ENCODE assay signal across 11 cellular contexts in the genomic region with DNA sequence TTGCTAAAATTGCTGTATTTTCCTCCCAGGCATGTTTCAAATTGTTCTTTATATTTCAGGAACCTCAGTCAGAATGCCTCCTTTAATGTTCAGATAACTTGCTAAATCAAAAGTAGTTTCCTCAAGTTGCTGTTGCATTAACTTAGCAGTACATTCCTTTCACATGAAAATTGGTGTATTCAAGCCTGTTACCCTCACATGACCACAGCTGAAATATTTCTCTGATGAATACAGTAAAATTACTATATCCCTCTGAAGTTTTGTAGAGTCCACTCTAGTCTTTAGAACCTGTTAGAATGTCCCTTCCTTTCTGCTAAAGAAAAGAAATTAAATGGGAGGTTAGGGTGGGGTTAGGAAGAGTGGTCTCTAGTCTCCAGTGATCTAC. TPM values are rescaled to one million over a fixed set of nuclear protein-coding genes. Genes with fewer than 3 reads are reported as not detected.
DNase-seq lines count a peak whose midpoint lies in the region; ATAC-seq and TF ChIP-seq lines count a peak whose summit lies in the region.
"Had no signal": no experiment of that assay in that cellular context is flagged by ENCODE, and none has a peak within 500 bp of the region (broad histone marks: within the 10 kb centered on the region; RNA-seq: fewer than 3 reads in every experiment).

No MANE protein-coding gene starts in this region.

- peaks cover 29% of the 10 kb centered on the region for H3K36me3 Mint-ChIP-seq in T-helper 1 cell treated with Interleukin-12 subunit alpha and Interleukin-12 subunit beta and Interleukin-4 antibody, amounts not matched to agents 30 μg/mL and 1 μg/mL, for 36 hours (ENCODE audit: low read depth)
- H3K36me3 Mint-ChIP-seq in chondrocyte (ENCODE audit: low read depth) = no peaks in the 10 kb centered on the region

- DNase-seq in T-helper 1 cell (no peak), LHCN-M2 (ENCODE audit: low read depth) (peak; percentile 94), chondrocyte (ENCODE audit: low spot score) (no peak), NCI-H446 (lab: John Stamatoyannopoulos, UW) (no peak), RPMI8226 (no peak)
- DNase-seq: 8988T, adrenal gland, kidney had no signal

- H3K27me3 Mint-ChIP-seq in T-helper 1 cell treated with Interleukin-12 subunit alpha and Interleukin-12 subunit beta and Interleukin-4 antibody, amounts not matched to agents 30 μg/mL and 1 μg/mL, for 36 hours (ENCODE audit: low read depth) = no peaks in the 10 kb centered on the region
- H3K27me3 Mint-ChIP-seq in chondrocyte (ENCODE audit: low read depth) = no peaks in the 10 kb centered on the region

- peaks cover 41% of the 10 kb centered on the region for H3K4me1 Mint-ChIP-seq in T-helper 1 cell treated with Interleukin-12 subunit alpha and Interleukin-12 subunit beta and Interleukin-4 antibody, amounts not matched to agents 30 μg/mL and 1 μg/mL, for 36 hours (ENCODE audit: low read depth)
- H3K4me1 Mint-ChIP-seq in chondrocyte (ENCODE audit: low read depth) = peaks cover 27% of the 10 kb centered on the region

- peak overlapping the region in 15 of 21 experiments; percentile 6 to 81 (median 41) for H3K27ac ChIP-seq in skin epidermis
- H3K27ac ChIP-seq: adrenal gland had no signal

- no peak for ATAC-seq in GM19324 (IDR thresholded peaks at IDR 0.05; ENCODE audit: low FRiP score, unreplicated experiment)

- no peak for TF ChIP-seq CTCF in chondrocyte (IDR thresholded peaks at IDR 0.05)

- H3K27ac Mint-ChIP-seq in T-helper 1 cell treated with Interleukin-12 subunit alpha and Interleukin-12 subunit beta and Interleukin-4 antibody, amounts not matched to agents 30 μg/mL and 1 μg/mL, for 36 hours = peak overlapping the region; percentile 94
- peak overlapping the region; percentile 85 for H3K27ac Mint-ChIP-seq in chondrocyte (ENCODE audit: unreplicated experiment)

- peak overlapping the region in 2 of 7 experiments; percentile 3 to 13 for H3K4me3 ChIP-seq in skin epidermis
- H3K4me3 ChIP-seq: adrenal gland had no signal

- H3K4me3 Mint-ChIP-seq in T-helper 1 cell treated with Interleukin-12 subunit alpha and Interleukin-12 subunit beta and Interleukin-4 antibody, amounts not matched to agents 30 μg/mL and 1 μg/mL, for 36 hours = peak overlapping the region; percentile 83
- peak overlapping the region; percentile 52 for H3K4me3 Mint-ChIP-seq in chondrocyte (ENCODE audit: unreplicated experiment)

- H3K9me3 Mint-ChIP-seq in T-helper 1 cell treated with Interleukin-12 subunit alpha and Interleukin-12 subunit beta and Interleukin-4 antibody, amounts not matched to agents 30 μg/mL and 1 μg/mL, for 36 hours = peaks cover 35% of the 10 kb centered on the region
- peaks cover 6% of the 10 kb centered on the region for H3K9me3 Mint-ChIP-seq in chondrocyte (ENCODE audit: low read depth)

RNA-seq across cellular contexts. Expression of a gene that starts 24.5 kb away (rescaled TPM):
- 555 and 675 TPM in 2 replicates for total RNA-seq in LHCN-M2 (2014; rRNA removed)
- polyA plus RNA-seq in LHCN-M2 (2012) = 67.7 TPM
- 25.2 to 27.7 TPM (median 25.2 TPM) in 3 replicates for total RNA-seq in chondrocyte

Comparison
In these comparisons a context has a peak if more than half of its experiments do, and no peak if none do; other contexts are left out.
1. RNA of a gene that starts 24.5 kb away (total RNA-seq): 555 to 675 TPM in LHCN-M2; 25.2 to 27.7 TPM in chondrocyte; every median in the first group is over 10 times any median in the second.